ENCODE assay signal across 1 cellular context in genomic region chr2:199958014-199958413, GRCh38.
TF ChIP-seq lines count a peak whose summit lies in the region.

No MANE protein-coding gene starts in this region.

TF ChIP-seq in GM12878, 131 proteins besides CTCF, POLR2A, EP300 and RAD21:
- TF ChIP-seq RUNX3 (IDR thresholded peaks at IDR 0.05; ENCODE audit: low read length), result no peak
